In genomic region chr1:185045793-185046441, GRCh38 we compare ENCODE assay signal across 8 cellular contexts. TPM values are rescaled to one million over a fixed set of nuclear protein-coding genes. Genes with fewer than 3 reads are reported as not detected.
DNase-seq lines count a peak whose midpoint lies in the region; ATAC-seq and TF ChIP-seq lines count a peak whose summit lies in the region.

No MANE protein-coding gene starts in this region.

- H3K27me3 ChIP-seq in thoracic aorta (replicated peaks; ENCODE audit: insufficient read depth): no peaks in the 10 kb centered on the region

- H3K27ac ChIP-seq in thoracic aorta: peak overlapping the region; percentile 79 to 80

- H3K36me3 ChIP-seq in thoracic aorta: no peaks in the 10 kb centered on the region

- no peaks in the 10 kb centered on the region for H3K9me3 ChIP-seq in thoracic aorta

- no peak for TF ChIP-seq POLR2A in NB4 (IDR thresholded peaks at IDR 0.05; ENCODE audit: extremely low read depth, insufficient read length)

- H3K4me3 ChIP-seq in NB4 (ENCODE audit: low read depth, low read length) (peak overlapping the region; percentile 67), epithelial cell of proximal tubule (ENCODE audit: low read depth, low read length) (peak overlapping the region; percentile 86), thoracic aorta (peak overlapping the region; percentile 87)

- no peak for TF ChIP-seq CTCF in NB4 (IDR thresholded peaks at IDR 0.05; ENCODE audit: low read depth, low read length)
- no peak for TF ChIP-seq CTCF in epithelial cell of proximal tubule (conservative IDR thresholded peaks at IDR 0.05; ENCODE audit: low read depth, low read length)
- no peak for TF ChIP-seq CTCF in thoracic aorta (IDR thresholded peaks at IDR 0.05)

- peaks cover 13 to 17% of the 10 kb centered on the region in 2 donors for H3K4me1 ChIP-seq in thoracic aorta (ENCODE audit: control insufficient read depth in 1 of 2, low read depth in 2 of 2)

- no peak for ATAC-seq in thoracic aorta (ENCODE audit: insufficient number of reproducible peaks, low FRiP score, low read depth)

- peak; percentile 62 to 85 (median 83) for DNase-seq in NCI-H1417 (lab: John Stamatoyannopoulos, UW)
- no peak for DNase-seq in NCI-H1417 treated with DMSO at 0.1 percent for 48 hours (lab: John Stamatoyannopoulos, UW)
- DNase-seq in HCEC 1CT: peak; percentile 33
- peak; percentile 60 for DNase-seq in NB4 (ENCODE audit: low read depth)
- peak; percentile 10 to 11 for DNase-seq in activated CD4-positive, alpha-beta T cell treated with anti-CD3 and anti-CD28 coated beads, Interleukin-2, amount 50 U/mL, for 4 hours
- DNase-seq in epithelial cell of proximal tubule (ENCODE audit: low read depth): no peak
- DNase-seq in myocyte (ENCODE audit: low read depth): peak; percentile 29
- no peak for DNase-seq in thoracic aorta (ENCODE audit: low spot score)

RNA-seq across cellular contexts. Expression of gene RNF2, which starts 0.6 kb away (rescaled TPM):
- total RNA-seq in epithelial cell of proximal tubule (12.3 and 19.1 TPM in 2 replicates), myocyte (10.1 and 13.8 TPM in 2 replicates), thoracic aorta (10 to 100 TPM; 13.8 to 15.7 TPM)
- polyA plus RNA-seq in myocyte (2012): 10.3 TPM

Comparison
In these comparisons a context has a peak if more than half of its experiments do, and no peak if none do; other contexts are left out.
1. DNase-seq: peak in NCI-H1417 (3 of 3), HCEC 1CT (single experiment), NB4 (single experiment), activated CD4-positive, alpha-beta T cell treated with anti-CD3 and anti-CD28 coated beads, Interleukin-2, amount 50 U/mL, for 4 hours (2 of 2) and myocyte (single experiment); none in NCI-H1417 treated with DMSO at 0.1 percent for 48 hours (single experiment), epithelial cell of proximal tubule (single experiment) and thoracic aorta (single experiment).
2. Peak in every context shown above with its lines, with median percentiles within 50 percentile points of each other: H3K4me3 ChIP-seq.